Comparison of ENCODE assay signal across 7 cellular contexts in the genomic region with DNA sequence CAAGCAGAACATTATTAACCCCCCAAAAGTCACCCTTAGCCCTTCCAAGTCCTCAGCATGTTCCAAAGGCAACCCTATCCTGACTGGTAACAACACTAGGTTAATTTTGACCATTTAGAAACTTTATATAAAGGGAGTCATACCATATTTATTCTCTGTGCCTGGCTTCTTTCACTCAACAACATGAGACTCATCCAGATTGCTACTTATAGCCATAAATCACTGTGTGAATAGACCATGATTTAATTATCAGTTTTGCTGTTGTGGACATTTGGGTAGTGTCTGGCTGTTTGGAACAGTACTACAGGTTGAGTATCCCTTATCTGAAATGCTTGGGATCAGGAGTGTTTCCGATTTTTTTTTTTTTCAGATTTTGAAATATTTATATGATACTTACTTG.
"Had no signal": no experiment of that assay in that cellular context is flagged by ENCODE, and none has a peak within 500 bp of the region (broad histone marks: within the 10 kb centered on the region; RNA-seq: fewer than 3 reads in every experiment).

No MANE protein-coding gene starts in this region.

- ATAC-seq: HCT116, HepG2 had no signal

- DNase-seq: GM23248, GOT3, H7, HFFc6, KBM-7 had no signal
